In genomic region chr6:42460892-42461291, GRCh38 we compare ENCODE assay signal across 25 cellular contexts.
"Had no signal": no experiment of that assay in that cellular context is flagged by ENCODE, and none has a peak within 500 bp of the region (broad histone marks: within the 10 kb centered on the region; RNA-seq: fewer than 3 reads in every experiment).

No MANE protein-coding gene starts in this region.

- H3K9me3 ChIP-seq: gastroesophageal sphincter, left ventricle myocardium inferior, right atrium auricular region, suprapubic skin had no signal

- DNase-seq: activated B cell treated with CpG ODN at 0.5 μM for 24 hours; activated CD4-positive, alpha-beta T cell treated with anti-CD3 and anti-CD28 coated beads for 48 hours; activated CD8-positive, alpha-beta memory T cell treated with anti-CD3 and anti-CD28 coated beads, Interleukin-2, amount 50 U/mL, for 4 hours; activated CD8-positive, alpha-beta T cell treated with anti-CD3 and anti-CD28 coated beads, Interleukin-2, amount 10 ng/mL, durations not matched to agents 7 days and 5 days; activated effector memory CD4-positive, alpha-beta T cell treated with anti-CD3 and anti-CD28 coated beads, Interleukin-2, amount 50 U/mL, for 16 hours; activated T-cell treated with anti-CD3 and anti-CD28 coated beads, Interleukin-2, amount 50 U/mL, for 48 hours; central memory CD4-positive, alpha-beta T cell; cortex of kidney; effector memory CD4-positive, alpha-beta T cell; left ventricle myocardium inferior; naive thymus-derived CD8-positive, alpha-beta T cell; nucleus accumbens; stimulated activated CD4-positive, alpha-beta T cell treated with anti-CD3 and anti-CD28 coated beads, Interleukin-4, amount 100 ng/mL, for 4 hours; stimulated activated CD8-positive, alpha-beta memory T cell treated with anti-CD3 and anti-CD28 coated beads, Interleukin-4, amount 100 ng/mL, for 48 hours; T-helper 2 cell had no signal

- H2AFZ ChIP-seq: hepatocyte had no signal

- H3K4me3 ChIP-seq: gastroesophageal sphincter, hepatocyte, left ventricle myocardium inferior, right atrium auricular region, skin epidermis, suprapubic skin had no signal

- H3K27ac ChIP-seq: gastroesophageal sphincter, hepatocyte, left ventricle myocardium inferior, right atrium auricular region, skin epidermis, suprapubic skin had no signal

- H3K27me3 Mint-ChIP-seq: activated naive CD4-positive, alpha-beta T cell treated with anti-CD3 and anti-CD28 coated beads, Interleukin-2, amount 50 U/mL, for 24 hours; naive thymus-derived CD8-positive, alpha-beta T cell; progenitor cell of endocrine pancreas; stimulated activated naive CD8-positive, alpha-beta T cell treated with anti-CD3 and anti-CD28 coated beads, Interleukin-15, Interleukin-2, amounts not matched to agents 100 ng/mL and 50 ng/mL, for 24 hours; type B pancreatic cell had no signal

- H3K4me1 ChIP-seq: gastroesophageal sphincter, left ventricle myocardium inferior, right atrium auricular region, suprapubic skin had no signal

- H3K4me1 Mint-ChIP-seq: activated B cell treated with CpG ODN at 0.5 μM for 24 hours; activated naive CD4-positive, alpha-beta T cell treated with anti-CD3 and anti-CD28 coated beads, Interleukin-2, amount 50 U/mL, for 24 hours had no signal

- H3K4me3 Mint-ChIP-seq: activated B cell treated with CpG ODN at 0.5 μM for 24 hours; activated CD8-positive, alpha-beta T cell treated with anti-CD3 and anti-CD28 coated beads, Interleukin-2, amount 10 ng/mL, durations not matched to agents 7 days and 5 days; activated naive CD4-positive, alpha-beta T cell treated with anti-CD3 and anti-CD28 coated beads, Interleukin-2, amount 50 U/mL, for 24 hours; brain; naive thymus-derived CD8-positive, alpha-beta T cell; stimulated activated naive CD8-positive, alpha-beta T cell treated with anti-CD3 and anti-CD28 coated beads, Interleukin-15, Interleukin-2, amounts not matched to agents 100 ng/mL and 50 ng/mL, for 24 hours; type B pancreatic cell had no signal

- H3K9me3 Mint-ChIP-seq: activated B cell treated with CpG ODN at 0.5 μM for 24 hours; activated naive CD4-positive, alpha-beta T cell treated with anti-CD3 and anti-CD28 coated beads, Interleukin-2, amount 50 U/mL, for 24 hours; naive thymus-derived CD8-positive, alpha-beta T cell; stimulated activated naive CD8-positive, alpha-beta T cell treated with anti-CD3 and anti-CD28 coated beads, Interleukin-15, Interleukin-2, amounts not matched to agents 100 ng/mL and 50 ng/mL, for 24 hours; type B pancreatic cell had no signal

- H3K4me2 ChIP-seq: hepatocyte had no signal

- H3K27me3 ChIP-seq: gastroesophageal sphincter, hepatocyte, right atrium auricular region, suprapubic skin had no signal

- H3K36me3 Mint-ChIP-seq: activated naive CD4-positive, alpha-beta T cell treated with anti-CD3 and anti-CD28 coated beads, Interleukin-2, amount 50 U/mL, for 24 hours; brain; naive thymus-derived CD8-positive, alpha-beta T cell; type B pancreatic cell had no signal

- H3K27ac Mint-ChIP-seq: activated B cell treated with CpG ODN at 0.5 μM for 24 hours; activated CD8-positive, alpha-beta T cell treated with anti-CD3 and anti-CD28 coated beads, Interleukin-2, amount 10 ng/mL, durations not matched to agents 7 days and 5 days; activated naive CD4-positive, alpha-beta T cell treated with anti-CD3 and anti-CD28 coated beads, Interleukin-2, amount 50 U/mL, for 24 hours; brain; progenitor cell of endocrine pancreas; stimulated activated naive CD8-positive, alpha-beta T cell treated with anti-CD3 and anti-CD28 coated beads, Interleukin-15, Interleukin-2, amounts not matched to agents 100 ng/mL and 50 ng/mL, for 24 hours; type B pancreatic cell had no signal

- H3K36me3 ChIP-seq: gastroesophageal sphincter, left ventricle myocardium inferior, right atrium auricular region, suprapubic skin had no signal

- ATAC-seq: activated CD8-positive, alpha-beta T cell treated with anti-CD3 and anti-CD28 coated beads, Interleukin-2, amount 10 ng/mL, durations not matched to agents 7 days and 5 days; gastroesophageal sphincter; naive thymus-derived CD8-positive, alpha-beta T cell had no signal

- H3K79me2 ChIP-seq: hepatocyte had no signal
